8 cellular contexts compared by ENCODE assay signal in the genomic region with DNA sequence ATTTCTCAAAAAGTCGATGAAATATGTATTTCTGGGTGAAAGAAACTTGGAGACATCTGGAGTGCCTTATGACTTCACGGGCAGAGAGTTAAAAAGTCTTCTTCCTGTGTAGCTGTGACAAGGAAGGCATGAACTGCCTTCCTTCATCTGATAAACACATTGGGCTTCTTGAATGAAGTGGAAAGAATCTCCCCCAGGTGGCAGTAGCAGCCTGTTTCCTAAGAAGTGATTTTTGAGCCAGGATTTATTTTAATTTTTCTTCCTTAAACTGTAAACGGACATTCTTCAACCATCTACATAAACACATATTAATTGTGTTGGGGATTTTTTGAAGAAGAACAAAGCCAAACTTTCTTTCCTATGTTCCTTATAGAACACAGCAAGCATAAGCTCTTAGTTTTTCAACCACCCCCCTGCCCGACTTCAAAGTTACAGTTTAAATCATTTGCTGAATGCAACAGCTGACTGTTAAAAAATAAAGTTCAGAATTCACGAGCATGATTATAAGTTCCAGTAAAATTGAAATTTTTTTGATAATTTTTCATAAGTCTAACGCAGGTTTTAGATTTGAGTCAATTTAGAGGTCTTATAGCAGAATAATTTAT.
A peak's percentile ranks its signal among the peaks of the same experiment; 100 is the strongest.
DNase-seq lines count a peak whose midpoint lies in the region; ATAC-seq and TF ChIP-seq lines count a peak whose summit lies in the region.

No MANE protein-coding gene starts in this region.

- H3K4me3 ChIP-seq in epithelial cell of esophagus (ENCODE audit: low read length) (no peak overlapping the region), neuron (ENCODE audit: low read length) (no peak overlapping the region)

- TF ChIP-seq CTCF in RWPE1 (conservative IDR thresholded peaks at IDR 0.05; ENCODE audit: low read depth) (peak; percentile 74), epithelial cell of esophagus (IDR thresholded peaks at IDR 0.05; ENCODE audit: insufficient read depth, low read depth, low read length, missing control alignments) (peak; percentile 79)

- peak; percentile 82 for ATAC-seq in GM19438 (IDR thresholded peaks at IDR 0.05; ENCODE audit: low read depth, unreplicated experiment)

- H2AFZ ChIP-seq in neuron (ENCODE audit: low read depth, low read length), result peak overlapping the region; percentile 14

- POLR2A ChIA-PET in RWPE1 (lab: Yijun Ruan, JAX; ENCODE audit: low non-redundant PET), result no interaction called here

- no peaks in the 10 kb centered on the region for H3K9me3 ChIP-seq in neuron (ENCODE audit: low read length)

- CTCF ChIA-PET in RWPE1 (lab: Yijun Ruan, JAX), result interaction anchor here (0.7 to 2.0 kb wide), 15 partner anchors 10 to 1367 kb away, joined by 3 to 9 read pairs (median 3); no protein-coding TSS in a partner anchor

- H3K27me3 ChIP-seq in neuron (ENCODE audit: insufficient read depth, low read length), result no peaks in the 10 kb centered on the region

- H3K27ac ChIP-seq in RWPE1, result no peak overlapping the region

- peaks cover 10% of the 10 kb centered on the region for H3K4me1 ChIP-seq in neuron (ENCODE audit: insufficient read depth, low read length)

- H3K36me3 ChIP-seq in neuron (ENCODE audit: insufficient read depth, low read length), result no peaks in the 10 kb centered on the region

- DNase-seq in NCI-H2196 (lab: John Stamatoyannopoulos, UW; ENCODE audit: unreplicated experiment) (peak; percentile 1), NCI-H2196 treated with DMSO at 0.1 percent for 48 hours (lab: John Stamatoyannopoulos, UW; ENCODE audit: unreplicated experiment) (no peak), HPDE6-E6E7 (ENCODE audit: extremely low spot score) (peak; percentile 14), RWPE1 (ENCODE audit: low spot score) (peak; percentile 31), epithelial cell of esophagus (ENCODE audit: low read depth) (peak; percentile 80), SHP77 (lab: John Stamatoyannopoulos, UW) (no peak)

Comparison
In these comparisons a context has a peak if more than half of its experiments do, and no peak if none do; other contexts are left out.
1. DNase-seq: peak in NCI-H2196 (single experiment), HPDE6-E6E7 (single experiment), RWPE1 (single experiment) and epithelial cell of esophagus (single experiment); none in NCI-H2196 treated with DMSO at 0.1 percent for 48 hours (single experiment) and SHP77 (0 of 2).